Comparison of ENCODE assay signal across 8 cellular contexts in the genomic region with DNA sequence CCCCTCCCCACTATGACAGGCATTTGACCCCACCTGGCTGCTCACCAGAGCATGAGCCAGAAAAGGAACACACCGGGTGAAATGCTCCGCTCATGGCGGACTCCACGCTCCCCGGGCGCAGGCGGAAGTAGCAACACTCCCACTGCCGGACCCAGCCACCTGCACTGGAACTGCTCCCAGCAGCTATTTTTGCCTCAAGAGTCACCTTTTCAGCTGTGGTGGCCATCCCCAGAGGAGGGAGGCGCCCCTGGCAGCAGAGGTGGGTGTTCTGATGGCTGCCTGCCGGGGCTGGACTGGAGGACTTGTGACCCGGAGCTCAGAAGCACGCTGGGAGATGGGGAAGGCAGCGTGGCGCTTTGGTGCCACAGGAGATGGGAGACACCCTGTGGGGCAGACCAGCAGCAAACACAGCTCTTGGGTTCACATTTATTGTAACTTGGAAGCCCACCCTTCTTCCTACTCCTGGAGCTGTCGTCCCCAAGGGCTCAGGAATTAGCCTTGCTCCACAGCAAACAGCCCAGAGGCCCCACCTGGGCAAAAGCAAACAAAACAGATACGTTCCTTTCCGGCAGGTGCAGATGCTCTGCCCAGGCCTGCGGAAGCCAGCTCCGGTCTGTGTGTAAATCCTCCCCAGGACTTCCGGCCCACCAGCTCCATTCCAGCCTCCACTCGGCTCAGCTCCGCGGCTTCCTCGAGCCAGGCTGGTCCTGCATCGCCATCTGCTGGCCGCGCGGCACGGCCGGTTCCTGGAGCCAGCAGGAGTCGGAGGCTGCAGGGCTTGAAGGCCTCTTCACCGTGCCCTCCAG. TPM values are rescaled to one million over a fixed set of nuclear protein-coding genes. Genes with fewer than 3 reads are reported as not detected.
DNase-seq lines count a peak whose midpoint lies in the region; ATAC-seq and TF ChIP-seq lines count a peak whose summit lies in the region.

No MANE protein-coding gene starts in this region.

- H3K9ac ChIP-seq in Karpas-422 (ENCODE audit: low read length), result peak overlapping the region; percentile 79

- H3K4me3 Mint-ChIP-seq in activated T-cell treated with anti-CD3 and anti-CD28 coated beads, Interleukin-2, amount 50 U/mL, for 72 hours, result peak overlapping the region; percentile 81 to 90
- peak overlapping the region; percentile 62 to 97 (median 75) for H3K4me3 Mint-ChIP-seq in naive thymus-derived CD4-positive, alpha-beta T cell

- H4K20me1 ChIP-seq in Karpas-422 (ENCODE audit: insufficient read depth, low read depth, low read length), result peaks cover 15% of the 10 kb centered on the region; the same call in 1 of the 2 replicates

- no peaks in the 10 kb centered on the region for H3K27me3 ChIP-seq in Karpas-422 (ENCODE audit: low read length)
- H3K27me3 ChIP-seq in Peyer's patch, result no peaks in the 10 kb centered on the region
- no peaks in the 10 kb centered on the region for H3K27me3 ChIP-seq in esophagus muscularis mucosa
- H3K27me3 ChIP-seq in naive thymus-derived CD4-positive, alpha-beta T cell (ENCODE audit: control insufficient read depth in 2 of 2, insufficient read depth in 2 of 2, low read length in 2 of 2), result no peaks in the 10 kb centered on the region

- H3K27me3 Mint-ChIP-seq in activated T-cell treated with anti-CD3 and anti-CD28 coated beads, Interleukin-2, amount 50 U/mL, for 72 hours (ENCODE audit: low read depth), result no peaks in the 10 kb centered on the region
- peaks cover 0 to 4% (median 0%) of the 10 kb centered on the region in 5 donors for H3K27me3 Mint-ChIP-seq in naive thymus-derived CD4-positive, alpha-beta T cell

- CTCF ChIA-PET in naive thymus-derived CD4-positive, alpha-beta T cell (lab: Charles Lee), result interaction anchor here (0.6 to 6.4 kb wide), 27 partner anchors 9 to 515 kb away, joined by 3 to 120 read pairs (median 4); partner anchors contain the start of genes ATF4, MIEF1, RPL3 and TAB1

- H3K4me3 ChIP-seq in Karpas-422 (ENCODE audit: low read length) (peak overlapping the region; percentile 68), Peyer's patch (peak overlapping the region; percentile 6 to 47 (median 28)), esophagus muscularis mucosa (peak overlapping the region; percentile 15 to 42 (median 32))
- no peak overlapping the region for H3K4me3 ChIP-seq in naive thymus-derived CD4-positive, alpha-beta T cell (ENCODE audit: low read length)

- ATAC-seq in GM18498 (IDR thresholded peaks at IDR 0.05; ENCODE audit: unreplicated experiment), result peak; percentile 29
- peak; percentile 14 to 44 for ATAC-seq in activated T-cell treated with anti-CD3 and anti-CD28 coated beads, Interleukin-2, amount 50 U/mL, for 72 hours (replicated peaks in 1 of 2)
- peak; percentile 74 for ATAC-seq in naive thymus-derived CD4-positive, alpha-beta T cell
- no peak for ATAC-seq in GM21367 (IDR thresholded peaks at IDR 0.05; ENCODE audit: unreplicated experiment)

- H3K27ac ChIP-seq in Karpas-422 (ENCODE audit: low read length) (peak overlapping the region; percentile 96), Peyer's patch (peak overlapping the region; percentile 59 to 91 (median 82)), esophagus muscularis mucosa (replicated peaks in 1 of 4) (peak overlapping the region; percentile 65 to 99 (median 82))
- peak overlapping the region; percentile 48 for H3K27ac ChIP-seq in naive thymus-derived CD4-positive, alpha-beta T cell (ENCODE audit: low read depth, low read length)

- TF ChIP-seq EP300 in esophagus muscularis mucosa (IDR thresholded peaks at IDR 0.05), result no peak

- POLR2A ChIA-PET in naive thymus-derived CD4-positive, alpha-beta T cell (lab: Charles Lee), result interaction anchor here (0.6 to 7.1 kb wide), 21 partner anchors 7 to 517 kb away, joined by 3 to 105 read pairs (median 5); partner anchors contain the start of genes ATF4, MIEF1, RPL3 and TAB1

- H3K36me3 ChIP-seq in Karpas-422 (ENCODE audit: insufficient read depth, low read length) (peaks cover 12% of the 10 kb centered on the region; the same call in 1 of the 2 replicates), Peyer's patch (peaks cover 0 to 25% (median 0%) of the 10 kb centered on the region in 3 donors), esophagus muscularis mucosa (peaks cover 7 to 51% (median 40%) of the 10 kb centered on the region in 4 donors)
- H3K36me3 ChIP-seq in naive thymus-derived CD4-positive, alpha-beta T cell (ENCODE audit: control insufficient read depth in 2 of 3, insufficient read depth in 3 of 3, low read length in 3 of 3), result peaks cover 0 to 48% (median 12%) of the 10 kb centered on the region in 3 experiments

- DNase-seq in Karpas-422 (peak; percentile 98), Peyer's patch (peak; percentile 93 to 97 (median 95)), esophagus muscularis mucosa (ENCODE audit: extremely low spot score) (peak; percentile 97)
- peak; percentile 89 to 93 for DNase-seq in activated T-cell treated with anti-CD3 and anti-CD28 coated beads, Interleukin-2, amount 50 U/mL, for 72 hours
- DNase-seq in naive thymus-derived CD4-positive, alpha-beta T cell, result peak; percentile 86 to 93 (median 89)
- DNase-seq in stimulated activated CD8-positive, alpha-beta memory T cell treated with anti-CD3 and anti-CD28 coated beads, Interleukin-7, amount 100 ng/mL, for 4 hours (ENCODE audit: low read depth in 2 of 2), result peak; percentile 81

- no peaks in the 10 kb centered on the region for H3K9me3 ChIP-seq in Karpas-422 (ENCODE audit: low read length)
- H3K9me3 ChIP-seq in Peyer's patch, result no peaks in the 10 kb centered on the region
- H3K9me3 ChIP-seq in esophagus muscularis mucosa, result no peaks in the 10 kb centered on the region
- H3K9me3 ChIP-seq in naive thymus-derived CD4-positive, alpha-beta T cell (ENCODE audit: control insufficient read depth in 2 of 3, low read length in 3 of 3), result no peaks in the 10 kb centered on the region

- H3K4me1 ChIP-seq in Karpas-422 (ENCODE audit: low read length) (peaks cover 75% of the 10 kb centered on the region), Peyer's patch (peaks cover 23 to 65% (median 38%) of the 10 kb centered on the region in 4 donors), esophagus muscularis mucosa (peaks cover 61 to 85% (median 82%) of the 10 kb centered on the region in 4 donors)
- peaks cover 49 to 60% of the 10 kb centered on the region in 2 donors for H3K4me1 ChIP-seq in naive thymus-derived CD4-positive, alpha-beta T cell (ENCODE audit: control insufficient read depth in 2 of 2, insufficient read depth in 2 of 2, low read length in 2 of 2)

- 34% methylated on average over 17 of the region's 32 CpGs for WGBS in esophagus muscularis mucosa

- H3K4me1 Mint-ChIP-seq in activated T-cell treated with anti-CD3 and anti-CD28 coated beads, Interleukin-2, amount 50 U/mL, for 72 hours (ENCODE audit: low read depth), result peaks cover 83% of the 10 kb centered on the region
- peaks cover 64 to 87% (median 78%) of the 10 kb centered on the region in 7 donors for H3K4me1 Mint-ChIP-seq in naive thymus-derived CD4-positive, alpha-beta T cell

- peak; percentile 95 to 99 (median 99) for TF ChIP-seq CTCF in Peyer's patch (IDR thresholded peaks at IDR 0.05)
- peak; percentile 97 to 99 (median 98) for TF ChIP-seq CTCF in esophagus muscularis mucosa (IDR thresholded peaks at IDR 0.05)

- peak overlapping the region; percentile 88 for H3K4me2 ChIP-seq in Karpas-422 (ENCODE audit: low read depth, low read length, poor library complexity, severe bottlenecking)

- H3K9me2 ChIP-seq in Karpas-422 (replicated peaks; ENCODE audit: insufficient read depth, low read length), result no peaks in the 10 kb centered on the region

- H3K27ac Mint-ChIP-seq in activated T-cell treated with anti-CD3 and anti-CD28 coated beads, Interleukin-2, amount 50 U/mL, for 72 hours, result peak overlapping the region; percentile 79
- H3K27ac Mint-ChIP-seq in naive thymus-derived CD4-positive, alpha-beta T cell, result peak overlapping the region; percentile 65 to 92 (median 85)

- H2AFZ ChIP-seq in Karpas-422 (ENCODE audit: low read length), result no peak overlapping the region

- H3K9me3 Mint-ChIP-seq in activated T-cell treated with anti-CD3 and anti-CD28 coated beads, Interleukin-2, amount 50 U/mL, for 72 hours, result no peaks in the 10 kb centered on the region
- H3K9me3 Mint-ChIP-seq in naive thymus-derived CD4-positive, alpha-beta T cell, result peaks cover 0 to 3% (median 0%) of the 10 kb centered on the region in 11 donors

- peak in 1 of 2 donors; percentile 84 for TF ChIP-seq POLR2A in Peyer's patch (IDR thresholded peaks at IDR 0.05)
- peak; percentile 76 for TF ChIP-seq POLR2A in esophagus muscularis mucosa (IDR thresholded peaks at IDR 0.05; ENCODE audit: low read depth)

- H3K36me3 Mint-ChIP-seq in activated T-cell treated with anti-CD3 and anti-CD28 coated beads, Interleukin-2, amount 50 U/mL, for 72 hours (ENCODE audit: insufficient read depth in 2 of 2), result peaks cover 6 to 28% of the 10 kb centered on the region in 2 donors
- H3K36me3 Mint-ChIP-seq in naive thymus-derived CD4-positive, alpha-beta T cell, result peaks cover 0 to 44% (median 12%) of the 10 kb centered on the region in 5 donors

- H3K79me2 ChIP-seq in Karpas-422 (ENCODE audit: low read length), result peaks cover 22% of the 10 kb centered on the region

- intact Hi-C loops in esophagus muscularis mucosa (cut with DNase I), result loop anchor here (2.0 to 10.0 kb wide), 4 partner anchors 34 to 354 kb away; partner anchors contain the start of gene SYNGR1
- intact Hi-C loops in naive thymus-derived CD4-positive, alpha-beta T cell (cut with micrococcal nuclease), result loop anchor here (1.0 to 10.0 kb wide), 6 partner anchors 33 to 1756 kb away; partner anchors contain the start of genes APOBEC3D (in 1 of the 2), CBX6 (in 1 of the 2) and RANGAP1 (in 1 of the 2)

RNA-seq across cellular contexts. Expression of gene RPS19BP1, which starts 3.7 kb away (rescaled TPM):
- 91.1 and 198 TPM in 2 replicates for total RNA-seq in Karpas-422 (2014; rRNA removed; shearing (Covaris generic); ENCODE audit: low replicate concordance)
- 100 to 1,000 TPM in 1 of 4 donors, 10 to 100 TPM in 3; 59.4 to 132 (median 93.7) TPM for total RNA-seq in Peyer's patch
- total RNA-seq in activated T-cell treated with anti-CD3 and anti-CD28 coated beads, Interleukin-2, amount 50 U/mL, for 72 hours, result 10 to 100 TPM; 78.3 to 82.0 TPM
- 100 to 1,000 TPM; 158 to 202 (median 177) TPM for total RNA-seq in esophagus muscularis mucosa
- total RNA-seq in naive thymus-derived CD4-positive, alpha-beta T cell, result 10 to 100 TPM; 35.2 to 67.4 (median 61.5) TPM
- polyA plus RNA-seq in naive thymus-derived CD4-positive, alpha-beta T cell, result 100 to 1,000 TPM in 1 of 2 donors, 10 to 100 TPM in 1; 98.6 to 162 TPM

RNA-seq across cellular contexts. Expression of gene ATF4, which starts 8.5 kb away (rescaled TPM):
- total RNA-seq in Karpas-422 (2014; rRNA removed; shearing (Covaris generic); ENCODE audit: low replicate concordance), result 543 and 666 TPM in 2 replicates
- total RNA-seq in Peyer's patch, result 100 to 1,000 TPM; 222 to 550 (median 280) TPM
- 100 to 1,000 TPM; 779 to 836 TPM for total RNA-seq in activated T-cell treated with anti-CD3 and anti-CD28 coated beads, Interleukin-2, amount 50 U/mL, for 72 hours
- total RNA-seq in esophagus muscularis mucosa, result 100 to 1,000 TPM; 516 to 895 (median 721) TPM
- total RNA-seq in naive thymus-derived CD4-positive, alpha-beta T cell, result 100 to 1,000 TPM; 235 to 293 (median 244) TPM
- polyA plus RNA-seq in naive thymus-derived CD4-positive, alpha-beta T cell, result 100 to 1,000 TPM in 1 of 2 donors, 10 to 100 TPM in 1; 68.9 to 118 TPM

RNA-seq across cellular contexts. Expression of gene MIEF1, which starts 26.8 kb away (rescaled TPM):
- total RNA-seq in Karpas-422 (2014; rRNA removed; shearing (Covaris generic); ENCODE audit: low replicate concordance), result 23.2 and 25.0 TPM in 2 replicates
- total RNA-seq in Peyer's patch (10 to 100 TPM; 16.5 to 51.0 (median 41.3) TPM), esophagus muscularis mucosa (10 to 100 TPM; 19.7 to 21.7 (median 20.9) TPM)
- total RNA-seq in activated T-cell treated with anti-CD3 and anti-CD28 coated beads, Interleukin-2, amount 50 U/mL, for 72 hours, result 10 to 100 TPM; 49.5 to 58.3 TPM
- 10 to 100 TPM; 17.5 to 42.3 (median 37.3) TPM for total RNA-seq in naive thymus-derived CD4-positive, alpha-beta T cell
- polyA plus RNA-seq in naive thymus-derived CD4-positive, alpha-beta T cell, result 10 to 100 TPM; 27.8 to 33.2 TPM

RNA-seq across cellular contexts. Expression of gene CACNA1I, which starts 41.7 kb away (rescaled TPM):
- not detected in 2 replicates for total RNA-seq in Karpas-422 (2014; rRNA removed; shearing (Covaris generic); ENCODE audit: low replicate concordance)
- total RNA-seq in Peyer's patch (1 to 10 TPM in 3 of 4 donors, under 1 TPM in 1; 0.95 to 6.6 (median 1.6) TPM), esophagus muscularis mucosa (under 1 TPM in 3 of 4 donors, not detected in 1; under 0.01 to 0.39 (median 0.33) TPM)
- under 1 TPM; 0.34 to 0.58 TPM for total RNA-seq in activated T-cell treated with anti-CD3 and anti-CD28 coated beads, Interleukin-2, amount 50 U/mL, for 72 hours
- total RNA-seq in naive thymus-derived CD4-positive, alpha-beta T cell, result 10 to 100 TPM in 4 of 5 experiments, 1 to 10 TPM in 1; 4.5 to 51.2 (median 30.9) TPM
- polyA plus RNA-seq in naive thymus-derived CD4-positive, alpha-beta T cell, result 1 to 10 TPM in 1 of 2 donors, under 1 TPM in 1; 0.40 to 1.8 TPM
